In the genomic region with DNA sequence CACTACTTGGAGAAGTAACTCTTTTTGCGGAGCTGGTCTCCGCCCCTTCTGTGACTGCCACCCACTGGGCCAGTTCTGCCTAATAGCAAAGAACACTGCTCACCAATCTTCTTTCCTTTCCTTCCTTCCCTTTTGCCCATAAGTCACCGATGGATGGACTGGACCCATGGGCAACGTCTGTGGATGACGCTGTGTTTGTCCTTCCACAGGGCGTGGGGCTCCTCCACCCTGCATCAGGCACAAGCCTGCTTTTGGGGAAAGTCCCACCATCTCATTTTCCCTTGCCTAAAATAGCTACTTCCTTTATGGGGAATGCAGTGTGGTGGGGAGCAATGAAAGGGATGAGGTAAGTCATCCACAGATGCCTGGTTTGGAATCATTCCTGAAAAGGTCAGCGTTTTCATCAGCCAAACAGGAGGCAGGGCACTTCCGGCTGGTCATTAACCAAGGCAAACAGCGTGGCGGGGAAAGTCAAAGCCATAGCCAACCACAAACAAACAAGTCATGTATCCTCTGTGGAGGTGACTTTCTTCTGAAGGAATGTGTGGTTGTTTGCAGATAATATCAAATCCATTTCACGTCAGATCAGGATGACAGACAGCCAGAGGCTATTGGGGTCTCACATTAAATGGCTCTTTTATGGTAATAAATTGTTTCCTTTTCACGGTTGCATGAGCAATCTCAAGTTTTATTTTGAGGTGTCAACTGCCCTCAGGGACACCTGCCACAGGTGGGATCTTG, we compare ENCODE assay signal across 1 cellular context.
TF ChIP-seq lines count a peak whose summit lies in the region.

No MANE protein-coding gene starts in this region.

TF ChIP-seq in HepG2, 621 proteins besides CTCF, POLR2A, EP300 and RAD21 (continued from another document and continues in another):
- TF ChIP-seq, protein P1, sequence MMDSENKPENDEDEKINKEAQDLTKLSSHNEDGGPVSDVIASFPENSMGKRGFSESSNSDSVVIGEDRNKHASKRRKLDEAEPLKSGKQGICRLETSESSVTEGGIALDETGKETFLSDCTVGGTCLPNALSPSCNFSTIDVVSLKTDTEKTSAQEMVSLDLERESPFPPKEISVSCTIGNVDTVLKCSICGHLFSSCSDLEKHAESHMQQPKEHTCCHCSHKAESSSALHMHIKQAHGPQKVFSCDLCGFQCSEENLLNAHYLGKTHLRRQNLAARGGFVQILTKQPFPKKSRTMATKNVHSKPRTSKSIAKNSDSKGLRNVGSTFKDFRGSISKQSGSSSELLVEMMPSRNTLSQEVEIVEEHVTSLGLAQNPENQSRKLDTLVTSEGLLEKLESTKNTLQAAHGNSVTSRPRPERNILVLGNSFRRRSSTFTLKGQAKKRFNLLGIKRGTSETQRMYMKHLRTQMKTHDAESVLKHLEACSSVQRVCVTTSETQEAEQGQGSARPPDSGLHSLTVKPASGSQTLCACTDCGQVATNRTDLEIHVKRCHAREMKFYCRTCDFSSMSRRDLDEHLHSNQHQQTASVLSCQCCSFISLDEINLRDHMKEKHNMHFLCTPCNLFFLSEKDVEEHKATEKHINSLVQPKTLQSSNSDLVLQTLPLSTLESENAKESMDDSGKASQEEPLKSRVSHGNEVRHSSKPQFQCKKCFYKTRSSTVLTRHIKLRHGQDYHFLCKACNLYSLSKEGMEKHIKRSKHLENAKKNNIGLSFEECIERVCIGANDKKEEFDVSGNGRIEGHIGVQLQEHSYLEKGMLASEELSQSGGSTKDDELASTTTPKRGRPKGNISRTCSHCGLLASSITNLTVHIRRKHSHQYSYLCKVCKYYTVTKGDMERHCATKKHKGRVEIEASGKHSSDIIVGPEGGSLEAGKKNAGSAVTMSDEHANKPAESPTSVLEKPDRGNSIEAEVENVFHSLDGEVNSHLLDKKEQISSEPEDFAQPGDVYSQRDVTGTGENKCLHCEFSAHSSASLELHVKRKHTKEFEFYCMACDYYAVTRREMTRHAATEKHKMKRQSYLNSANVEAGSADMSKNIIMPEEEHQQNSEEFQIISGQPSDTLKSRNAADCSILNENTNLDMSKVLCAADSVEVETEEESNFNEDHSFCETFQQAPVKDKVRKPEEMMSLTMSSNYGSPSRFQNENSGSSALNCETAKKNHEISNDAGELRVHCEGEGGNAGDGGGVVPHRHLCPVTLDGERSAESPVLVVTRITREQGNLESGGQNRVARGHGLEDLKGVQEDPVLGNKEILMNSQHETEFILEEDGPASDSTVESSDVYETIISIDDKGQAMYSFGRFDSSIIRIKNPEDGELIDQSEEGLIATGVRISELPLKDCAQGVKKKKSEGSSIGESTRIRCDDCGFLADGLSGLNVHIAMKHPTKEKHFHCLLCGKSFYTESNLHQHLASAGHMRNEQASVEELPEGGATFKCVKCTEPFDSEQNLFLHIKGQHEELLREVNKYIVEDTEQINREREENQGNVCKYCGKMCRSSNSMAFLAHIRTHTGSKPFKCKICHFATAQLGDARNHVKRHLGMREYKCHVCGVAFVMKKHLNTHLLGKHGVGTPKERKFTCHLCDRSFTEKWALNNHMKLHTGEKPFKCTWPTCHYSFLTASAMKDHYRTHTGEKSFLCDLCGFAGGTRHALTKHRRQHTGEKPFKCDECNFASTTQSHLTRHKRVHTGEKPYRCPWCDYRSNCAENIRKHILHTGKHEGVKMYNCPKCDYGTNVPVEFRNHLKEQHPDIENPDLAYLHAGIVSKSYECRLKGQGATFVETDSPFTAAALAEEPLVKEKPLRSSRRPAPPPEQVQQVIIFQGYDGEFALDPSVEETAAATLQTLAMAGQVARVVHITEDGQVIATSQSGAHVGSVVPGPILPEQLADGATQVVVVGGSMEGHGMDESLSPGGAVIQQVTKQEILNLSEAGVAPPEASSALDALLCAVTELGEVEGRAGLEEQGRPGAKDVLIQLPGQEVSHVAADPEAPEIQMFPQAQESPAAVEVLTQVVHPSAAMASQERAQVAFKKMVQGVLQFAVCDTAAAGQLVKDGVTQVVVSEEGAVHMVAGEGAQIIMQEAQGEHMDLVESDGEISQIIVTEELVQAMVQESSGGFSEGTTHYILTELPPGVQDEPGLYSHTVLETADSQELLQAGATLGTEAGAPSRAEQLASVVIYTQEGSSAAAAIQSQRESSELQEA (CRISPR knock-in tag; IDR thresholded peaks at IDR 0.05; ENCODE audit: not compliant biosample characterization): no peak
- peak; percentile 68 for TF ChIP-seq MED8 (CRISPR knock-in tag; IDR thresholded peaks at IDR 0.05; ENCODE audit: insufficient replicate concordance)
- TF ChIP-seq, protein P2, sequence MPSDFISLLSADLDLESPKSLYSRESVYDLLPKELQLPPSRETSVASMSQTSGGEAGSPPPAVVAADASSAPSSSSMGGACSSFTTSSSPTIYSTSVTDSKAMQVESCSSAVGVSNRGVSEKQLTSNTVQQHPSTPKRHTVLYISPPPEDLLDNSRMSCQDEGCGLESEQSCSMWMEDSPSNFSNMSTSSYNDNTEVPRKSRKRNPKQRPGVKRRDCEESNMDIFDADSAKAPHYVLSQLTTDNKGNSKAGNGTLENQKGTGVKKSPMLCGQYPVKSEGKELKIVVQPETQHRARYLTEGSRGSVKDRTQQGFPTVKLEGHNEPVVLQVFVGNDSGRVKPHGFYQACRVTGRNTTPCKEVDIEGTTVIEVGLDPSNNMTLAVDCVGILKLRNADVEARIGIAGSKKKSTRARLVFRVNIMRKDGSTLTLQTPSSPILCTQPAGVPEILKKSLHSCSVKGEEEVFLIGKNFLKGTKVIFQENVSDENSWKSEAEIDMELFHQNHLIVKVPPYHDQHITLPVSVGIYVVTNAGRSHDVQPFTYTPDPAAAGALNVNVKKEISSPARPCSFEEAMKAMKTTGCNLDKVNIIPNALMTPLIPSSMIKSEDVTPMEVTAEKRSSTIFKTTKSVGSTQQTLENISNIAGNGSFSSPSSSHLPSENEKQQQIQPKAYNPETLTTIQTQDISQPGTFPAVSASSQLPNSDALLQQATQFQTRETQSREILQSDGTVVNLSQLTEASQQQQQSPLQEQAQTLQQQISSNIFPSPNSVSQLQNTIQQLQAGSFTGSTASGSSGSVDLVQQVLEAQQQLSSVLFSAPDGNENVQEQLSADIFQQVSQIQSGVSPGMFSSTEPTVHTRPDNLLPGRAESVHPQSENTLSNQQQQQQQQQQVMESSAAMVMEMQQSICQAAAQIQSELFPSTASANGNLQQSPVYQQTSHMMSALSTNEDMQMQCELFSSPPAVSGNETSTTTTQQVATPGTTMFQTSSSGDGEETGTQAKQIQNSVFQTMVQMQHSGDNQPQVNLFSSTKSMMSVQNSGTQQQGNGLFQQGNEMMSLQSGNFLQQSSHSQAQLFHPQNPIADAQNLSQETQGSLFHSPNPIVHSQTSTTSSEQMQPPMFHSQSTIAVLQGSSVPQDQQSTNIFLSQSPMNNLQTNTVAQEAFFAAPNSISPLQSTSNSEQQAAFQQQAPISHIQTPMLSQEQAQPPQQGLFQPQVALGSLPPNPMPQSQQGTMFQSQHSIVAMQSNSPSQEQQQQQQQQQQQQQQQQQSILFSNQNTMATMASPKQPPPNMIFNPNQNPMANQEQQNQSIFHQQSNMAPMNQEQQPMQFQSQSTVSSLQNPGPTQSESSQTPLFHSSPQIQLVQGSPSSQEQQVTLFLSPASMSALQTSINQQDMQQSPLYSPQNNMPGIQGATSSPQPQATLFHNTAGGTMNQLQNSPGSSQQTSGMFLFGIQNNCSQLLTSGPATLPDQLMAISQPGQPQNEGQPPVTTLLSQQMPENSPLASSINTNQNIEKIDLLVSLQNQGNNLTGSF (CRISPR knock-in tag; IDR thresholded peaks at IDR 0.05): no peak
- peak; percentile 98 for TF ChIP-seq ELF3 (CRISPR knock-in tag; IDR thresholded peaks at IDR 0.05)
- no peak for TF ChIP-seq MLLT10 (CRISPR knock-in tag; IDR thresholded peaks at IDR 0.05)
- TF ChIP-seq, protein P3, sequence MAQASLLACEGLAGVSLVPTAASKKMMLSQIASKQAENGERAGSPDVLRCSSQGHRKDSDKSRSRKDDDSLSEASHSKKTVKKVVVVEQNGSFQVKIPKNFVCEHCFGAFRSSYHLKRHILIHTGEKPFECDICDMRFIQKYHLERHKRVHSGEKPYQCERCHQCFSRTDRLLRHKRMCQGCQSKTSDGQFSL (CRISPR knock-in tag; IDR thresholded peaks at IDR 0.05): no peak
- peak; percentile 63 for TF ChIP-seq KDM3A (CRISPR knock-in tag; IDR thresholded peaks at IDR 0.05; ENCODE audit: low read depth)
- TF ChIP-seq, protein P4, sequence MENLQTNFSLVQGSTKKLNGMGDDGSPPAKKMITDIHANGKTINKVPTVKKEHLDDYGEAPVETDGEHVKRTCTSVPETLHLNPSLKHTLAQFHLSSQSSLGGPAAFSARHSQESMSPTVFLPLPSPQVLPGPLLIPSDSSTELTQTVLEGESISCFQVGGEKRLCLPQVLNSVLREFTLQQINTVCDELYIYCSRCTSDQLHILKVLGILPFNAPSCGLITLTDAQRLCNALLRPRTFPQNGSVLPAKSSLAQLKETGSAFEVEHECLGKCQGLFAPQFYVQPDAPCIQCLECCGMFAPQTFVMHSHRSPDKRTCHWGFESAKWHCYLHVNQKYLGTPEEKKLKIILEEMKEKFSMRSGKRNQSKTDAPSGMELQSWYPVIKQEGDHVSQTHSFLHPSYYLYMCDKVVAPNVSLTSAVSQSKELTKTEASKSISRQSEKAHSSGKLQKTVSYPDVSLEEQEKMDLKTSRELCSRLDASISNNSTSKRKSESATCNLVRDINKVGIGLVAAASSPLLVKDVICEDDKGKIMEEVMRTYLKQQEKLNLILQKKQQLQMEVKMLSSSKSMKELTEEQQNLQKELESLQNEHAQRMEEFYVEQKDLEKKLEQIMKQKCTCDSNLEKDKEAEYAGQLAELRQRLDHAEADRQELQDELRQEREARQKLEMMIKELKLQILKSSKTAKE (CRISPR knock-in tag; IDR thresholded peaks at IDR 0.05; ENCODE audit: borderline replicate concordance): peak; percentile 96
- no peak; the same call in 1 of the 2 replicates for TF ChIP-seq RFXAP (CRISPR knock-in tag; IDR thresholded peaks at IDR 0.05; ENCODE audit: borderline replicate concordance)
- TF ChIP-seq TBL1XR1 (IDR thresholded peaks at IDR 0.05; ENCODE audit: borderline replicate concordance, low read length, partially characterized antibody): peak; percentile 98
- no peak for TF ChIP-seq ARHGAP35 (CRISPR knock-in tag; IDR thresholded peaks at IDR 0.05; ENCODE audit: borderline replicate concordance)
- no peak for TF ChIP-seq ZC3H13 (CRISPR knock-in tag; IDR thresholded peaks at IDR 0.05)
- TF ChIP-seq, protein P5, sequence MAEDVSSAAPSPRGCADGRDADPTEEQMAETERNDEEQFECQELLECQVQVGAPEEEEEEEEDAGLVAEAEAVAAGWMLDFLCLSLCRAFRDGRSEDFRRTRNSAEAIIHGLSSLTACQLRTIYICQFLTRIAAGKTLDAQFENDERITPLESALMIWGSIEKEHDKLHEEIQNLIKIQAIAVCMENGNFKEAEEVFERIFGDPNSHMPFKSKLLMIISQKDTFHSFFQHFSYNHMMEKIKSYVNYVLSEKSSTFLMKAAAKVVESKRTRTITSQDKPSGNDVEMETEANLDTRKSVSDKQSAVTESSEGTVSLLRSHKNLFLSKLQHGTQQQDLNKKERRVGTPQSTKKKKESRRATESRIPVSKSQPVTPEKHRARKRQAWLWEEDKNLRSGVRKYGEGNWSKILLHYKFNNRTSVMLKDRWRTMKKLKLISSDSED (CRISPR knock-in tag; IDR thresholded peaks at IDR 0.05): no peak
- TF ChIP-seq PCBP1 (IDR thresholded peaks at IDR 0.05; ENCODE audit: borderline replicate concordance, low read depth, low read length): no peak
- TF ChIP-seq NRL (CRISPR knock-in tag; IDR thresholded peaks at IDR 0.05; ENCODE audit: borderline replicate concordance): no peak
- TF ChIP-seq GATAD2A (CRISPR knock-in tag; IDR thresholded peaks at IDR 0.05): peak; percentile 79; the same call in 1 of the 2 replicates
- TF ChIP-seq POLR2G (IDR thresholded peaks at IDR 0.05; ENCODE audit: low read depth, low read length): peak; percentile 45
- TF ChIP-seq TOPORS (CRISPR knock-in tag; IDR thresholded peaks at IDR 0.05): peak; percentile 56; the same call in 1 of the 2 replicates
- TF ChIP-seq, protein P6, sequence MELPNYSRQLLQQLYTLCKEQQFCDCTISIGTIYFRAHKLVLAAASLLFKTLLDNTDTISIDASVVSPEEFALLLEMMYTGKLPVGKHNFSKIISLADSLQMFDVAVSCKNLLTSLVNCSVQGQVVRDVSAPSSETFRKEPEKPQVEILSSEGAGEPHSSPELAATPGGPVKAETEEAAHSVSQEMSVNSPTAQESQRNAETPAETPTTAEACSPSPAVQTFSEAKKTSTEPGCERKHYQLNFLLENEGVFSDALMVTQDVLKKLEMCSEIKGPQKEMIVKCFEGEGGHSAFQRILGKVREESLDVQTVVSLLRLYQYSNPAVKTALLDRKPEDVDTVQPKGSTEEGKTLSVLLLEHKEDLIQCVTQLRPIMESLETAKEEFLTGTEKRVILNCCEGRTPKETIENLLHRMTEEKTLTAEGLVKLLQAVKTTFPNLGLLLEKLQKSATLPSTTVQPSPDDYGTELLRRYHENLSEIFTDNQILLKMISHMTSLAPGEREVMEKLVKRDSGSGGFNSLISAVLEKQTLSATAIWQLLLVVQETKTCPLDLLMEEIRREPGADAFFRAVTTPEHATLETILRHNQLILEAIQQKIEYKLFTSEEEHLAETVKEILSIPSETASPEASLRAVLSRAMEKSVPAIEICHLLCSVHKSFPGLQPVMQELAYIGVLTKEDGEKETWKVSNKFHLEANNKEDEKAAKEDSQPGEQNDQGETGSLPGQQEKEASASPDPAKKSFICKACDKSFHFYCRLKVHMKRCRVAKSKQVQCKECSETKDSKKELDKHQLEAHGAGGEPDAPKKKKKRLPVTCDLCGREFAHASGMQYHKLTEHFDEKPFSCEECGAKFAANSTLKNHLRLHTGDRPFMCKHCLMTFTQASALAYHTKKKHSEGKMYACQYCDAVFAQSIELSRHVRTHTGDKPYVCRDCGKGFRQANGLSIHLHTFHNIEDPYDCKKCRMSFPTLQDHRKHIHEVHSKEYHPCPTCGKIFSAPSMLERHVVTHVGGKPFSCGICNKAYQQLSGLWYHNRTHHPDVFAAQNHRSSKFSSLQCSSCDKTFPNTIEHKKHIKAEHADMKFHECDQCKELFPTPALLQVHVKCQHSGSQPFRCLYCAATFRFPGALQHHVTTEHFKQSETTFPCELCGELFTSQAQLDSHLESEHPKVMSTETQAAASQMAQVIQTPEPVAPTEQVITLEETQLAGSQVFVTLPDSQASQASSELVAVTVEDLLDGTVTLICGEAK (IDR thresholded peaks at IDR 0.05): no peak
- TF ChIP-seq, protein P6 (CRISPR knock-in tag; IDR thresholded peaks at IDR 0.05): peak; percentile 61; the same call in 1 of the 2 replicates
